In the genomic region with DNA sequence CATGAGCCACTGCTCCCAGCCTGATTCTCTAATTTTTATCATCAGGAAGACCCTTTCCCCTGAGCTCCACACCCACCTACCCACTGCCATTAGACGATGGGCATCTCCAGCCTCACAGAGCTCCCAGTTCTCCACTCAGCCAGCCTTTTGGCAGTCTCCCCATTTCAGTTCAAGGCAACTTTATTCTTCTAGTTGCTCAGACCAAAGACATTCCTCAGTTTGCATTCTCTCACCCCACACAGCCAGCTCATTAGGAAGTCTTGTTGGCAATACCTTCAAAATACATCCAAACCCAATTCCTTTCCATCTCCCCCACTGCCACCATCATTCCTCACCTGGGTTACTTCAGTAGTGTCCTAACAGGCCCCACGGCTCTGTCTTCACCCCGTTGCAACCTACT, we compare ENCODE assay signal across 27 cellular contexts. TPM values are rescaled to one million over a fixed set of nuclear protein-coding genes. Genes with fewer than 3 reads are reported as not detected.
A peak's percentile ranks its signal among the peaks of the same experiment; 100 is the strongest.
DNase-seq lines count a peak whose midpoint lies in the region; ATAC-seq and TF ChIP-seq lines count a peak whose summit lies in the region.
"Had no signal": no experiment of that assay in that cellular context is flagged by ENCODE, and none has a peak within 500 bp of the region (broad histone marks: within the 10 kb centered on the region; RNA-seq: fewer than 3 reads in every experiment).

No MANE protein-coding gene starts in this region.

- H3K4me2 ChIP-seq in GM23248 (ENCODE audit: unreplicated experiment) (no peak overlapping the region), osteoblast (ENCODE audit: insufficient read depth, low read length) (no peak overlapping the region)
- H3K4me2 ChIP-seq: GM23338 had no signal

- intact Hi-C loops in ovary (cut with DNase I) = loop anchor here in 1 of 4 donors (10.0 kb wide), 1 partner anchor 273 kb away; no protein-coding TSS in a partner anchor

- in situ Hi-C loops in GM23248 (cut with MboI) = no loop called here
- in situ Hi-C loops in astrocyte of the spinal cord (cut with HindIII; ENCODE audit: low sequenced_read_pairs) = no loop called here

- H3K36me3 ChIP-seq in GM23248 (ENCODE audit: low read depth) (no peaks in the 10 kb centered on the region), osteoblast (ENCODE audit: insufficient read depth, low read length) (no peaks in the 10 kb centered on the region), ovary (no peaks in the 10 kb centered on the region)
- H3K36me3 ChIP-seq: HAP-1, SJSA1 had no signal

- H3K9me3 ChIP-seq in GM23248 (ENCODE audit: low read depth) (no peaks in the 10 kb centered on the region), osteoblast (ENCODE audit: low read depth, low read length) (no peaks in the 10 kb centered on the region), ovary (no peaks in the 10 kb centered on the region)
- H3K9me3 ChIP-seq: HAP-1, SJSA1 had no signal

- TF ChIP-seq CTCF in astrocyte of the spinal cord (IDR thresholded peaks at IDR 0.05; ENCODE audit: low read depth, low read length) (no peak), osteoblast (IDR thresholded peaks at IDR 0.05; ENCODE audit: extremely low read depth, low read depth, low read length) (no peak), ovary (IDR thresholded peaks at IDR 0.05) (no peak)

- no peaks in the 10 kb centered on the region for H3K9me2 ChIP-seq in GM23248 (ENCODE audit: insufficient read depth)

- H3K4me1 ChIP-seq in GM23248 (ENCODE audit: insufficient read depth) (peaks cover 12% of the 10 kb centered on the region), osteoblast (ENCODE audit: insufficient read depth, low read length) (peaks cover 14% of the 10 kb centered on the region), ovary (ENCODE audit: insufficient read depth) (no peaks in the 10 kb centered on the region)
- H3K4me1 ChIP-seq: HAP-1 had no signal

- H2AFZ ChIP-seq in GM23248 = no peak overlapping the region
- no peak overlapping the region for H2AFZ ChIP-seq in osteoblast (ENCODE audit: low read length)
- H2AFZ ChIP-seq: GM23338 had no signal

- no peak for TF ChIP-seq EP300 in ovary (IDR thresholded peaks at IDR 0.05)

- WGBS in GM23248 (ENCODE audit: low coverage in 1 of 2, low lambda C conversion rate in 2 of 2, missing lambda C conversion rate in 2 of 2), 2 experiments = 45 to 60% methylated on average over 3 of the region's 3 CpGs
- WGBS in ovary, 3 donors = 26 to 55% (median 44%) methylated on average over 3 of the region's 3 CpGs

- no peaks in the 10 kb centered on the region for H4K20me1 ChIP-seq in GM23248 (ENCODE audit: insufficient read depth)
- H4K20me1 ChIP-seq in osteoblast (ENCODE audit: insufficient read depth, low read length) = no peaks in the 10 kb centered on the region

- H3F3A ChIP-seq in GM23248 (ENCODE audit: insufficient read depth) = peaks cover 9% of the 10 kb centered on the region

- no peak overlapping the region for H3K27ac ChIP-seq in GM23248
- no peak overlapping the region for H3K27ac ChIP-seq in osteoblast (ENCODE audit: low read depth, low read length)
- no peak overlapping the region for H3K27ac ChIP-seq in ovary
- H3K27ac ChIP-seq: SJSA1 had no signal

- no peaks in the 10 kb centered on the region for H3K79me2 ChIP-seq in GM23248 (ENCODE audit: insufficient read depth)
- H3K79me2 ChIP-seq in osteoblast (ENCODE audit: insufficient read depth, low read length) = no peaks in the 10 kb centered on the region

- H3K9ac ChIP-seq in GM23248 = no peak overlapping the region

- DNase-seq in GM23248 (peak; percentile 37), astrocyte of the spinal cord (ENCODE audit: low read depth, low spot score) (peak; percentile 13), iris pigment epithelial cell (ENCODE audit: low read depth) (peak; percentile 29), osteoblast (ENCODE audit: insufficient read length, low spot score, missing footprints) (peak; percentile 41), ovary (no peak), mesenteric fat pad (ENCODE audit: low spot score) (no peak)
- DNase-seq: AML-193; C1 segment of cervical spinal cord; CD4-positive, alpha-beta memory T cell; COR-L47; DMS79; GF-D8; Karpas-422; NCI-H1092; NCI-H1417 treated with DMSO at 0.1 percent for 48 hours; NCI-H1694 treated with DMSO at 0.1 percent for 48 hours; NCI-H2081; NCI-H2227 treated with DMSO at 0.1 percent for 48 hours; NCI-H510A; NCI-H69; Right ventricle myocardium superior; RPMI8226 had no signal

- no peak overlapping the region for H3K4me3 ChIP-seq in GM23248
- H3K4me3 ChIP-seq in astrocyte of the spinal cord (ENCODE audit: low read depth, low read length) = no peak overlapping the region
- no peak overlapping the region for H3K4me3 ChIP-seq in osteoblast (ENCODE audit: insufficient read depth, low read length)
- no peak overlapping the region for H3K4me3 ChIP-seq in ovary
- H3K4me3 ChIP-seq: GM23338, HAP-1, SJSA1 had no signal

- H3K27me3 ChIP-seq in GM23248 (replicated peaks; ENCODE audit: insufficient read depth) (no peaks in the 10 kb centered on the region), osteoblast (ENCODE audit: insufficient read depth, low read length) (no peaks in the 10 kb centered on the region), ovary (no peaks in the 10 kb centered on the region)
- H3K27me3 ChIP-seq: SJSA1 had no signal

- no peak for TF ChIP-seq POLR2A in ovary (IDR thresholded peaks at IDR 0.05)

- ATAC-seq in GM18870 (IDR thresholded peaks at IDR 0.05; ENCODE audit: unreplicated experiment) = no peak
- no peak for ATAC-seq in HG03108 (IDR thresholded peaks at IDR 0.05; ENCODE audit: unreplicated experiment)
- ATAC-seq: GM23338 had no signal

RNA-seq across cellular contexts. Expression of a gene that starts 53.4 kb away (rescaled TPM):
- 21.5 and 21.9 TPM in 2 replicates for total RNA-seq in GM23248 (2014; rRNA removed; shearing (Covaris generic))
- 86.5 and 88.0 TPM in 2 replicates for polyA plus RNA-seq in GM23248 (2016; fragmentation: Nextera tagmentation; extraction: Ambion mirVana)
- 31.8 and 35.8 TPM in 2 replicates for total RNA-seq in osteoblast
- total RNA-seq in ovary = 10 to 100 TPM; 25.2 to 40.0 (median 35.8) TPM
- polyA plus RNA-seq in ovary = 100 to 1,000 TPM in 1 of 2 donors, 10 to 100 TPM in 1; 37.7 to 107 TPM
- 20.8 TPM for total RNA-seq in mesenteric fat pad

Comparison
In these comparisons a context has a peak if more than half of its experiments do, and no peak if none do; other contexts are left out.
1. DNase-seq: peak in GM23248 (single experiment), astrocyte of the spinal cord (single experiment), iris pigment epithelial cell (single experiment) and osteoblast (single experiment); none in ovary (0 of 5) and mesenteric fat pad (single experiment).